In genomic region chr2:38529208-38529607, GRCh38 we compare ENCODE assay signal across 2 cellular contexts.
TF ChIP-seq lines count a peak whose summit lies in the region.

No MANE protein-coding gene starts in this region.

TF ChIP-seq in IMR-90, 13 proteins besides CTCF, POLR2A, EP300 and RAD21:
- TF ChIP-seq RFX5 (IDR thresholded peaks at IDR 0.05; ENCODE audit: low read depth, low read length) (no peak), MXI1 (IDR thresholded peaks at IDR 0.05; ENCODE audit: borderline replicate concordance, low read depth, low read length) (no peak), FOS (IDR thresholded peaks at IDR 0.05; ENCODE audit: low read depth, low read length) (no peak), USF2 (IDR thresholded peaks at IDR 0.05; ENCODE audit: low read depth, low read length) (no peak), SMC3 (IDR thresholded peaks at IDR 0.05; ENCODE audit: low read depth, low read length) (no peak), CEBPB (IDR thresholded peaks at IDR 0.05; ENCODE audit: low read depth, low read length) (no peak), ELK1 (IDR thresholded peaks at IDR 0.05; ENCODE audit: borderline replicate concordance, low read depth, low read length) (no peak), NFE2L2 (IDR thresholded peaks at IDR 0.05; ENCODE audit: low read depth, low read length) (no peak), MAZ (IDR thresholded peaks at IDR 0.05; ENCODE audit: borderline replicate concordance, low read depth, low read length) (no peak), BHLHE40 (IDR thresholded peaks at IDR 0.05; ENCODE audit: low read depth, low read length) (no peak)

TF ChIP-seq in H1, 55 proteins besides CTCF, POLR2A, EP300 and RAD21:
- TF ChIP-seq SIRT6 (IDR thresholded peaks at IDR 0.05; ENCODE audit: low read length) (no peak), CBX5 (IDR thresholded peaks at IDR 0.05; ENCODE audit: low read depth, low read length) (no peak), TAF7 (optimal IDR thresholded peaks at IDR 0.05; ENCODE audit: borderline replicate concordance, low read depth, low read length) (no peak), JUN (IDR thresholded peaks at IDR 0.05; ENCODE audit: low read depth, low read length) (no peak), NRF1 (IDR thresholded peaks at IDR 0.05; ENCODE audit: low read depth, low read length) (no peak), KDM5A (IDR thresholded peaks at IDR 0.05; ENCODE audit: low read length) (no peak), SRF (IDR thresholded peaks at IDR 0.05; ENCODE audit: low read depth, low read length) (no peak), SP1 (IDR thresholded peaks at IDR 0.05; ENCODE audit: low read depth, low read length) (no peak), SP2 (IDR thresholded peaks at IDR 0.05; ENCODE audit: low read length) (no peak), EGR1 (IDR thresholded peaks at IDR 0.05; ENCODE audit: borderline replicate concordance, low read depth, low read length) (no peak), RXRA (IDR thresholded peaks at IDR 0.05; ENCODE audit: insufficient read depth, low read depth, low read length) (no peak), GTF2F1 (IDR thresholded peaks at IDR 0.05; ENCODE audit: borderline replicate concordance, low read depth, low read length) (no peak)
TF ChIP-seq in H1: peak in this region for 0.
